Comparison of ENCODE assay signal across 9 cellular contexts in genomic region chr15:67120009-67120838, GRCh38. TPM values are rescaled to one million over a fixed set of nuclear protein-coding genes. Genes with fewer than 3 reads are reported as not detected.
DNase-seq lines count a peak whose midpoint lies in the region; ATAC-seq, FAIRE-seq and TF ChIP-seq lines count a peak whose summit lies in the region.
"Had no signal": no experiment of that assay in that cellular context is flagged by ENCODE, and none has a peak within 500 bp of the region (broad histone marks: within the 10 kb centered on the region; RNA-seq: fewer than 3 reads in every experiment).

No MANE protein-coding gene starts in this region.

- WGBS in liver: 81% methylated on average over 9 of the region's 9 CpGs
- 98% methylated on average over 9 of the region's 9 CpGs for WGBS in HepG2 (ENCODE audit: low lambda C conversion rate)
- 45 to 48% methylated on average over 9 of the region's 9 CpGs for WGBS in aorta, 2 donors

- H3K27ac ChIP-seq in liver (ENCODE audit: low read depth in 1 of 2, low read length in 2 of 2) (peak overlapping the region; percentile 76 to 80), HepG2 (ENCODE audit: extremely low read length, insufficient read depth, low read length) (no peak overlapping the region), caudate nucleus (ENCODE audit: low read depth, low read length) (peak overlapping the region; percentile 31), aorta (ENCODE audit: low read depth in 1 of 2, low read length in 2 of 2) (peak overlapping the region; percentile 32 to 38)

- H3K4me3 ChIP-seq in liver (ENCODE audit: low read depth in 1 of 3, low read length in 3 of 3): no peak overlapping the region
- no peak overlapping the region for H3K4me3 ChIP-seq in HepG2 (replicated peaks in 1 of 3; ENCODE audit: insufficient read depth in 1 of 3, low read depth in 2 of 3, low read length in 3 of 3)
- H3K4me3 ChIP-seq in aorta (ENCODE audit: low read length in 2 of 2): no peak overlapping the region

- DNase-seq in HepG2 (ENCODE audit: low spot score): no peak
- no peak for DNase-seq in caudate nucleus (lab: John Stamatoyannopoulos, UW)
- no peak for DNase-seq in naive thymus-derived CD8-positive, alpha-beta T cell
- DNase-seq in aorta: peak in 1 of 2 donors; percentile 20
- no peak for DNase-seq in NCI-H526 treated with DMSO at 0.1 percent for 48 hours (lab: John Stamatoyannopoulos, UW)
- DNase-seq: SHP77 treated with DMSO at 0.1 percent for 48 hours had no signal

- peak overlapping the region in 1 of 2 donors; percentile 11 for H3K9ac ChIP-seq in liver (ENCODE audit: low read depth in 1 of 2, low read length in 2 of 2)
- H3K9ac ChIP-seq in HepG2 (ENCODE audit: insufficient read depth, low read depth, low read length): no peak overlapping the region

- H4K20me1 ChIP-seq in HepG2 (ENCODE audit: insufficient read depth, low read length): peaks cover 81% of the 10 kb centered on the region

- POLR2A ChIA-PET in HepG2 (lab: Yijun Ruan, JAX): interaction anchor here (0.9 to 2.6 kb wide), 3 partner anchors 16 to 56 kb away, joined by 3 to 8 read pairs (median 4); no protein-coding TSS in a partner anchor
- POLR2A ChIA-PET in naive thymus-derived CD8-positive, alpha-beta T cell (lab: Charles Lee): interaction anchor here (1.0 to 2.1 kb wide), 12 partner anchors 10 to 56 kb away, joined by 3 to 10 read pairs (median 4); no protein-coding TSS in a partner anchor

- peak overlapping the region; percentile 73 to 94 (median 84) for H3K4me3 Mint-ChIP-seq in naive thymus-derived CD8-positive, alpha-beta T cell

- H3K27ac Mint-ChIP-seq in naive thymus-derived CD8-positive, alpha-beta T cell: peak overlapping the region; percentile 83 to 97 (median 96)

- H3K9me3 ChIP-seq in liver (ENCODE audit: control insufficient read depth in 4 of 4, low read length in 3 of 4) (no peaks in the 10 kb centered on the region), HepG2 (ENCODE audit: low read length) (no peaks in the 10 kb centered on the region), aorta (ENCODE audit: control insufficient read depth, low read length) (no peaks in the 10 kb centered on the region)

- TF ChIP-seq CTCF in liver (IDR thresholded peaks at IDR 0.05; ENCODE audit: low read depth, low read length, missing input control): no peak
- TF ChIP-seq CTCF in HepG2 (CRISPR knock-in tag; IDR thresholded peaks at IDR 0.05): no peak

- in situ Hi-C loops in HepG2 (cut with HindIII; ENCODE audit: extremely low pct_ligation_motif_present, low pct_unique_long_range_greater_than_20kb): no loop called here

- TF ChIP-seq RAD21 in liver (IDR thresholded peaks at IDR 0.05) (no peak), HepG2 (CRISPR knock-in tag; IDR thresholded peaks at IDR 0.05) (no peak)

- ATAC-seq in HepG2 (no peak), aorta (ENCODE audit: low FRiP score) (no peak), HG02763 (IDR thresholded peaks at IDR 0.05; ENCODE audit: unreplicated experiment) (no peak), HG03135 (IDR thresholded peaks at IDR 0.05; ENCODE audit: unreplicated experiment) (no peak)
- no peak for ATAC-seq in naive thymus-derived CD8-positive, alpha-beta T cell

- no peaks in the 10 kb centered on the region for H3K9me3 Mint-ChIP-seq in naive thymus-derived CD8-positive, alpha-beta T cell

- peaks cover 35 to 94% (median 71%) of the 10 kb centered on the region in 4 donors for H3K4me1 Mint-ChIP-seq in naive thymus-derived CD8-positive, alpha-beta T cell

- TF ChIP-seq POLR2A in HepG2 (IDR thresholded peaks at IDR 0.05; ENCODE audit: insufficient read depth in 1 of 2, low read depth in 2 of 2, low read length in 2 of 2): no peak

- H3K27me3 Mint-ChIP-seq in naive thymus-derived CD8-positive, alpha-beta T cell: no peaks in the 10 kb centered on the region

- no peaks in the 10 kb centered on the region for H3K36me3 Mint-ChIP-seq in naive thymus-derived CD8-positive, alpha-beta T cell

- no TSS peak for BruUV-seq in HepG2 (replicated peaks; lab: Mats Ljungman, UMichigan)

- H3K79me2 ChIP-seq in HepG2 (ENCODE audit: insufficient read depth, low read length): peaks cover 61% of the 10 kb centered on the region

- H3K4me1 ChIP-seq in liver (ENCODE audit: control insufficient read depth in 4 of 4, insufficient read depth in 4 of 4, low read length in 3 of 4) (peaks cover 13 to 42% (median 35%) of the 10 kb centered on the region in 4 donors), HepG2 (ENCODE audit: insufficient read depth, low read length) (peaks cover 72% of the 10 kb centered on the region), aorta (ENCODE audit: control insufficient read depth in 1 of 2, insufficient read depth in 2 of 2, low read length in 2 of 2) (peaks cover 7 to 10% of the 10 kb centered on the region in 2 donors)

- FAIRE-seq in HepG2 (lab: Jason Lieb, UNC): no peak

- no peak overlapping the region for H3K4me2 ChIP-seq in HepG2 (ENCODE audit: low read depth, low read length)

- H3K27me3 ChIP-seq in liver (ENCODE audit: control insufficient read depth in 4 of 4, insufficient read depth in 4 of 4, low read length in 3 of 4) (no peaks in the 10 kb centered on the region), HepG2 (ENCODE audit: control insufficient read depth in 1 of 2, insufficient read depth in 2 of 2, low read length in 2 of 2) (no peaks in the 10 kb centered on the region), aorta (ENCODE audit: control insufficient read depth in 1 of 2, insufficient read depth in 2 of 2, low read length in 1 of 2) (no peaks in the 10 kb centered on the region)

- CTCF ChIA-PET in HepG2 (lab: Yijun Ruan, JAX; ENCODE audit: low intra/inter-chr PET ratio, low total read pairs): no interaction called here

- no peak for TF ChIP-seq EP300 in HepG2 (IDR thresholded peaks at IDR 0.05; ENCODE audit: low read depth in 2 of 2, low read length in 2 of 2)
- no peak for TF ChIP-seq EP300 in HepG2 (CRISPR knock-in tag; IDR thresholded peaks at IDR 0.05; ENCODE audit: borderline replicate concordance)

- intact Hi-C loops in HepG2 (cut with micrococcal nuclease; ENCODE audit: unreplicated experiment): no loop called here
- intact Hi-C loops in aorta (cut with DNase I): no loop called here

- H3K36me3 ChIP-seq in liver (ENCODE audit: control insufficient read depth in 4 of 4, insufficient read depth in 3 of 4, low read depth in 1 of 4, low read length in 3 of 4) (no peaks in the 10 kb centered on the region), HepG2 (replicated peaks in 1 of 2; ENCODE audit: control insufficient read depth in 1 of 2, insufficient read depth in 2 of 2, low read length in 2 of 2) (peaks cover 0 to 10% of the 10 kb centered on the region in 2 experiments; a peak in 3 of 5 replicates), aorta (ENCODE audit: control insufficient read depth in 1 of 2, insufficient read depth in 2 of 2, low read length in 1 of 2) (no peaks in the 10 kb centered on the region)

- no peak overlapping the region for H2AFZ ChIP-seq in HepG2 (ENCODE audit: low read length)

TF ChIP-seq in liver, 16 proteins besides CTCF, POLR2A, EP300 and RAD21:
- TF ChIP-seq HNF4A (conservative IDR thresholded peaks at IDR 0.05) (peak; percentile 39 to 45), GABPA (IDR thresholded peaks at IDR 0.05 in 1 of 2, conservative IDR thresholded peaks at IDR 0.05 in 1 of 2) (no peak), HNF4G (IDR thresholded peaks at IDR 0.05) (peak; percentile 11)
TF ChIP-seq in liver: peak in this region for 2.

TF ChIP-seq in HepG2, 621 proteins besides CTCF, POLR2A, EP300 and RAD21 (continues in another document):
- TF ChIP-seq ZNF564 (CRISPR knock-in tag; IDR thresholded peaks at IDR 0.05) (no peak), HDAC1 (CRISPR knock-in tag; IDR thresholded peaks at IDR 0.05) (no peak), NFIC (IDR thresholded peaks at IDR 0.05; ENCODE audit: low read length) (no peak), ZKSCAN1 (IDR thresholded peaks at IDR 0.05; ENCODE audit: low read length) (no peak)

RNA-seq across cellular contexts. Expression of gene SMAD3, which starts 54.8 kb away (rescaled TPM):
- 10 to 100 TPM in 1 of 2 donors, 1 to 10 TPM in 1; 4.0 to 12.2 TPM for total RNA-seq in liver
- 1 to 10 TPM; 5.2 to 5.7 TPM for polyA plus RNA-seq in liver
- 8.6 and 10.0 TPM in 2 replicates for total RNA-seq in HepG2 (2016; rRNA removed; fragmentation: Illumina TruSeq; extraction: Trizol)
- 5.9 and 6.9 TPM in 2 replicates for total RNA-seq in HepG2 (2016; cell fraction: cytosol; rRNA removed; fragmentation: Illumina TruSeq; extraction: Trizol; ENCODE audit: low read depth)
- 8.6 and 9.2 TPM in 2 replicates for total RNA-seq in HepG2 (2016; cell fraction: insoluble cytoplasmic fraction; rRNA removed; fragmentation: Illumina TruSeq; extraction: Trizol)
- 6.1 and 6.5 TPM in 2 replicates for total RNA-seq in HepG2 (2016; cell fraction: membrane; rRNA removed; fragmentation: Illumina TruSeq; extraction: Trizol)
- 15.6 and 16.8 TPM in 2 replicates for total RNA-seq in HepG2 (2016; cell fraction: nucleus; rRNA removed; fragmentation: Illumina TruSeq; extraction: Trizol)
- 56.3 and 59.1 TPM in 2 replicates for polyA plus RNA-seq in HepG2 (2011; rRNA removed)
- 15.3 and 17.1 TPM in 2 replicates for polyA plus RNA-seq in HepG2 (2011; cell fraction: cytosol; rRNA removed)
- polyA plus RNA-seq in HepG2 (2011; cell fraction: nucleus; rRNA removed): 92.6 and 110 TPM in 2 replicates
- polyA plus RNA-seq in HepG2 (2012): 27.7 and 30.7 TPM in 2 replicates
- 0.69 and 1.4 TPM in 2 replicates for polyA plus RNA-seq in HepG2 (2016; cell fraction: cytosol; fragmentation: Illumina TruSeq; extraction: Trizol; ENCODE audit: low read depth)
- polyA plus RNA-seq in HepG2 (2016; cell fraction: insoluble cytoplasmic fraction; fragmentation: Illumina TruSeq; extraction: Trizol; ENCODE audit: low read depth): 9.8 and 12.0 TPM in 2 replicates
- polyA plus RNA-seq in HepG2 (2016; cell fraction: membrane; fragmentation: Illumina TruSeq; extraction: Trizol; ENCODE audit: low read depth): 2.7 and 3.7 TPM in 2 replicates
- 25.8 and 26.1 TPM in 2 replicates for polyA plus RNA-seq in HepG2 (2016; cell fraction: nucleus; fragmentation: Illumina TruSeq; extraction: Trizol; ENCODE audit: insufficient read depth, low read depth)
- 37.4 and 65.9 TPM in 2 replicates for polyA minus RNA-seq in HepG2 (2011; rRNA and poly(A)+ RNA removed; ENCODE audit: low replicate concordance)
- 17.8 and 26.2 TPM in 2 replicates for polyA minus RNA-seq in HepG2 (2011; cell fraction: cytosol; rRNA and poly(A)+ RNA removed)
- polyA minus RNA-seq in HepG2 (2011; cell fraction: nucleus; rRNA and poly(A)+ RNA removed): 43.8 and 50.1 TPM in 2 replicates
- 10 to 100 TPM; 53.1 to 55.4 TPM for total RNA-seq in naive thymus-derived CD8-positive, alpha-beta T cell
- polyA plus RNA-seq in naive thymus-derived CD8-positive, alpha-beta T cell: 1 to 10 TPM in 2 of 3 donors, under 1 TPM in 1; 0.57 to 4.2 (median 1.7) TPM
- total RNA-seq in aorta: 10 to 100 TPM; 65.9 to 90.8 TPM
- 10 to 100 TPM in 1 of 2 donors, 1 to 10 TPM in 1; 7.1 to 44.1 TPM for polyA plus RNA-seq in aorta
